ENCODE assay signal across 25 cellular contexts in the genomic region with DNA sequence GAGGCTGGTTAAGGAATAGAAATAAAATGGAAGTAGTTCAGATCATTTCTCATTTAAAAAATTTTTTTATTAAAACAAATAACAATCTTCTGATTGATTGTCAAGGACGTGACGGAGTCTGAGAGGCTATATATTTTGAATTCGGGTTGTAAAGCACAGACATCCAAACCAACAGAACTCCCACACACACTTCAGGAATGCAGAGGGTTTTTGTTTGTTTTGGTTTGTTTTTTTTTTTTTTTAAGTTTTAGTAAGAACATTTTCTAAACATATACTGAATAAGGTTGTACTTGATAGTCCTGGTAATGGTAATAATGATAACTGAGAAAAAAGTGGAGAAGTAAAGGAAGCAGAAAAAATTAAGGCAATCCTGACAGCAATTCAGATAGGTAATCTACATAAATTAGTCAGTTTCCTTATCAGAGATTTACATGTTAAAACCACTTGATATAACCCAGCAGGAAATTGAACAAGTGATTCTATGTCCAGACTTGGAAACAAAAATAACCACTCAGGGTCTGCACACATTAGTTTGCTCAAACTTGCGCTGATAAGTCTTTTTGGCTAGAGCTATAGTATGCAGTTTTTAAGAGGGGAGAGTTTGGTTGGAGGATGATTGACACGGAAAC. TPM values are rescaled to one million over a fixed set of nuclear protein-coding genes. Genes with fewer than 3 reads are reported as not detected.
DNase-seq lines count a peak whose midpoint lies in the region; ATAC-seq, FAIRE-seq and TF ChIP-seq lines count a peak whose summit lies in the region.
"Had no signal": no experiment of that assay in that cellular context is flagged by ENCODE, and none has a peak within 500 bp of the region (broad histone marks: within the 10 kb centered on the region; RNA-seq: fewer than 3 reads in every experiment).

No MANE protein-coding gene starts in this region.

- peaks cover 3% of the 10 kb centered on the region for H3K9me1 ChIP-seq in K562 (ENCODE audit: control insufficient read depth, insufficient read depth, low read length)

- H3K79me2 ChIP-seq in K562 (ENCODE audit: control insufficient read depth, insufficient read depth, low read length), result no peaks in the 10 kb centered on the region

- no peak overlapping the region for H3K4me2 ChIP-seq in K562 (ENCODE audit: insufficient read depth, low read length)

- H3K4me1 ChIP-seq in left ventricle myocardium inferior (peaks cover 75% of the 10 kb centered on the region), K562 (replicated peaks in 1 of 2; ENCODE audit: control insufficient read depth in 2 of 2, insufficient read depth in 2 of 2, low read length in 2 of 2) (peaks cover 8 to 55% of the 10 kb centered on the region in 2 experiments), thyroid gland (peaks cover 61 to 78% of the 10 kb centered on the region in 2 donors)

- ATAC-seq in left cardiac atrium (no peak), K562 (no peak)
- ATAC-seq: activated naive CD8-positive, alpha-beta T cell treated with anti-CD3 and anti-CD28 coated beads, Interleukin-2, amount 50 U/mL, for 24 hours; effector memory CD8-positive, alpha-beta T cell; naive thymus-derived CD4-positive, alpha-beta T cell; pancreas; sciatic nerve; stimulated activated memory B cell treated with anti-CD40 and anti-IgM and Interleukin-4, amounts not matched to agents 10 μg/mL and 1 μg/mL and 100 μg/mL, for 72 hours; T-helper 17 cell had no signal

- TF ChIP-seq EP300 in K562 (IDR thresholded peaks at IDR 0.05; ENCODE audit: low read length), result no peak

- H3K36me3 ChIP-seq in left ventricle myocardium inferior (no peaks in the 10 kb centered on the region), K562 (ENCODE audit: control insufficient read depth, insufficient read depth, low read length) (no peaks in the 10 kb centered on the region), thyroid gland (no peaks in the 10 kb centered on the region)
- H3K36me3 ChIP-seq: pancreas had no signal

- H3K4me3 ChIP-seq in left ventricle myocardium inferior (no peak overlapping the region), K562 (no peak overlapping the region), thyroid gland (replicated peaks in 1 of 3) (no peak overlapping the region)
- H3K4me3 ChIP-seq: pancreas, testis had no signal

- BruUV-seq in K562 (replicated peaks; lab: Mats Ljungman, UMichigan), result no TSS peak

- WGBS in K562 (ENCODE audit: insufficient coverage, low coverage, missing lambda C conversion rate), result 62% methylated on average over 5 of the region's 5 CpGs
- WGBS in thyroid gland, 2 donors, result 75 to 81% methylated on average over 5 of the region's 5 CpGs

- H3K27ac ChIP-seq in left ventricle myocardium inferior (replicated peaks) (peak overlapping the region; percentile 96), K562 (ENCODE audit: extremely low read depth, low read depth, low read length) (no peak overlapping the region), thyroid gland (peak overlapping the region in 2 of 3 donors; percentile 94 to 99)
- H3K27ac ChIP-seq: testis had no signal

- no peak for DNase-seq in left ventricle myocardium inferior
- no peak for DNase-seq in left cardiac atrium
- DNase-seq in K562 (ENCODE audit: extremely low read depth in 1 of 4, low spot score in 3 of 4), result no peak
- peak; percentile 56 for DNase-seq in iris pigment epithelial cell (ENCODE audit: low read depth)
- DNase-seq in thyroid gland, result no peak
- no peak for DNase-seq in G401 (ENCODE audit: low spot score)
- DNase-seq in HTR-8/SVneo (ENCODE audit: insufficient read length, low spot score), result no peak
- no peak for DNase-seq in NK-92 treated with Interleukin-12 subunit alpha and Interleukin-12 subunit beta, amount 100 ng/mL, for 24 hours (lab: John Stamatoyannopoulos, UW)
- DNase-seq: ACHN; activated effector memory CD4-positive, alpha-beta T cell treated with anti-CD3 and anti-CD28 coated beads, Interleukin-2, amount 50 U/mL, for 16 hours; activated naive CD8-positive, alpha-beta T cell treated with anti-CD3 and anti-CD28 coated beads, Interleukin-2, amount 50 U/mL, for 24 hours; C1 segment of cervical spinal cord; cerebellar nuclear complex; effector memory CD8-positive, alpha-beta T cell; head of caudate nucleus; immature natural killer cell; naive thymus-derived CD4-positive, alpha-beta T cell; NCI-H748 treated with DMSO at 0.1 percent for 48 hours; pancreas; T-helper 17 cell; testis had no signal

- POLR2A ChIA-PET in K562 (lab: Yijun Ruan, JAX), result interaction anchor here (0.7 kb wide), 1 partner anchor 61 kb away, joined by 3 read pairs; no protein-coding TSS in a partner anchor

- in situ Hi-C loops in K562 (cut with MboI) (no loop called here), G401 (cut with HindIII; ENCODE audit: low sequenced_read_pairs) (no loop called here)

- TF ChIP-seq CTCF in left ventricle myocardium inferior (IDR thresholded peaks at IDR 0.05; ENCODE audit: borderline replicate concordance) (no peak), K562 (IDR thresholded peaks at IDR 0.05 in 2 of 3, conservative IDR thresholded peaks at IDR 0.05 in 1 of 3; ENCODE audit: insufficient read depth in 2 of 3, low read depth in 1 of 3, low read length in 3 of 3) (no peak), thyroid gland (IDR thresholded peaks at IDR 0.05) (no peak)

- no peak for TF ChIP-seq RAD21 in K562 (CRISPR knock-in tag; conservative IDR thresholded peaks at IDR 0.05 in 1 of 2, IDR thresholded peaks at IDR 0.05 in 1 of 2)

- H2AFZ ChIP-seq in K562 (ENCODE audit: low read depth, low read length), result no peak overlapping the region

- TF ChIP-seq POLR2A in K562 (conservative IDR thresholded peaks at IDR 0.05) (no peak), thyroid gland (IDR thresholded peaks at IDR 0.05) (no peak)

- CTCF ChIA-PET in K562 (lab: Yijun Ruan, JAX; ENCODE audit: low intra/inter-chr PET ratio), result no interaction called here

- no peak overlapping the region for H3K9ac ChIP-seq in K562 (ENCODE audit: insufficient read depth in 1 of 2, low read depth in 2 of 2, low read length in 2 of 2)

- H3K9me3 ChIP-seq in left ventricle myocardium inferior (replicated peaks) (no peaks in the 10 kb centered on the region), K562 (replicated peaks; ENCODE audit: control insufficient read depth, insufficient read depth, low read depth, low read length) (no peaks in the 10 kb centered on the region), thyroid gland (no peaks in the 10 kb centered on the region)
- H3K9me3 ChIP-seq: pancreas, testis had no signal

- no peaks in the 10 kb centered on the region for H3K27me3 ChIP-seq in left ventricle myocardium inferior (ENCODE audit: low read depth)
- H3K27me3 ChIP-seq in K562 (ENCODE audit: control insufficient read depth in 2 of 2, insufficient read depth in 2 of 2, low read length in 2 of 2), result peaks cover 3 to 17% of the 10 kb centered on the region in 2 experiments; a peak in 2 of 5 replicates
- H3K27me3 ChIP-seq in thyroid gland, result no peaks in the 10 kb centered on the region
- H3K27me3 ChIP-seq: testis had no signal

- intact Hi-C loops in left ventricle myocardium inferior (cut with micrococcal nuclease) (loop anchor here (10.0 kb wide), 1 partner anchor 86 kb away; no protein-coding TSS in a partner anchor), left cardiac atrium (cut with DNase I) (no loop called here), K562 (cut with micrococcal nuclease) (loop anchor here (5.0 kb wide), 1 partner anchor 88 kb away; no protein-coding TSS in a partner anchor), thyroid gland (cut with DNase I) (no loop called here)

- FAIRE-seq in K562 (lab: Jason Lieb, UNC) (no peak), HTR-8/SVneo (lab: Jason Lieb, UNC) (no peak)
- FAIRE-seq: pancreas had no signal

- no peaks in the 10 kb centered on the region for H4K20me1 ChIP-seq in K562 (replicated peaks; ENCODE audit: control insufficient read depth, insufficient read depth, low read length)

TF ChIP-seq in K562, 482 proteins besides CTCF, POLR2A, EP300 and RAD21 (continues in another document):
- TF ChIP-seq ESRRA (IDR thresholded peaks at IDR 0.05; ENCODE audit: borderline replicate concordance, low read depth) (no peak), ZFP1 (CRISPR knock-in tag; IDR thresholded peaks at IDR 0.05) (no peak), TRIM24 (IDR thresholded peaks at IDR 0.05) (no peak)
- TF ChIP-seq, protein P1, sequence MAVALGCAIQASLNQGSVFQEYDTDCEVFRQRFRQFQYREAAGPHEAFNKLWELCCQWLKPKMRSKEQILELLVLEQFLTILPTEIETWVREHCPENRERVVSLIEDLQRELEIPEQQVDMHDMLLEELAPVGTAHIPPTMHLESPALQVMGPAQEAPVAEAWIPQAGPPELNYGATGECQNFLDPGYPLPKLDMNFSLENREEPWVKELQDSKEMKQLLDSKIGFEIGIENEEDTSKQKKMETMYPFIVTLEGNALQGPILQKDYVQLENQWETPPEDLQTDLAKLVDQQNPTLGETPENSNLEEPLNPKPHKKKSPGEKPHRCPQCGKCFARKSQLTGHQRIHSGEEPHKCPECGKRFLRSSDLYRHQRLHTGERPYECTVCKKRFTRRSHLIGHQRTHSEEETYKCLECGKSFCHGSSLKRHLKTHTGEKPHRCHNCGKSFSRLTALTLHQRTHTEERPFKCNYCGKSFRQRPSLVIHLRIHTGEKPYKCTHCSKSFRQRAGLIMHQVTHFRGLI (CRISPR knock-in tag; IDR thresholded peaks at IDR 0.05), result peak; percentile 38; the same call in 1 of the 2 replicates

RNA-seq across cellular contexts. Expression of a gene that starts 51.5 kb away (rescaled TPM):
- total RNA-seq in left ventricle myocardium inferior (not detected), left cardiac atrium (not detected), K562 (2014; rRNA removed) (not detected in 2 replicates), K562 (2014; rRNA removed; fragmentation: Illumina TruSeq; extraction: Trizol) (not detected in 2 replicates), K562 (2015; rRNA removed; fragmentation: Illumina TruSeq; extraction: Trizol) (not detected in 2 replicates), K562 (2021) (not detected in 2 replicates), thyroid gland (not detected)
- not detected in 2 replicates for total RNA-seq in K562 (2011; cell fraction: chromatin; rRNA removed; ENCODE audit: low replicate concordance)
- total RNA-seq in K562 (2011; cell fraction: nucleolus; rRNA removed), result not detected in 2 replicates
- total RNA-seq in K562 (2011; cell fraction: nucleoplasm; rRNA removed), result not detected in 2 replicates
- polyA plus RNA-seq in K562 (2011; rRNA removed) (not detected in 2 replicates), K562 (2014; fragmentation: Illumina TruSeq; extraction: Trizol) (not detected in 2 replicates), K562 (2014; fragmentation: Nextera tagmentation; extraction: Ambion mirVana) (not detected), K562 (2014; rRNA removed) (not detected in 2 replicates)
- not detected in 2 replicates for polyA plus RNA-seq in K562 (2011; cell fraction: cytosol; rRNA removed)
- polyA plus RNA-seq in K562 (2011; cell fraction: nucleus; rRNA removed), result not detected in 2 replicates
- polyA plus RNA-seq in K562 (2012), result not detected in 2 replicates
- polyA minus RNA-seq in K562 (2011; rRNA and poly(A)+ RNA removed), result not detected in 2 replicates
- not detected in 2 replicates for polyA minus RNA-seq in K562 (2011; cell fraction: cytosol; rRNA and poly(A)+ RNA removed)
- polyA minus RNA-seq in K562 (2011; cell fraction: nucleus; rRNA and poly(A)+ RNA removed), result not detected in 2 replicates
- 0.03 TPM in 1 of 2 replicates, not detected in the other for total RNA-seq in G401 (2014; rRNA removed; shearing (Covaris generic))
- total RNA-seq: naive thymus-derived CD4-positive, alpha-beta T cell; OCI-LY7; pancreas; sciatic nerve; SK-MEL-5; T-helper 17 cell had no signal
- polyA plus RNA-seq: immature natural killer cell; naive thymus-derived CD4-positive, alpha-beta T cell; pancreas had no signal

Comparison
In these comparisons a context has a peak if more than half of its experiments do, and no peak if none do; other contexts are left out.
1. intact Hi-C loops: an anchor here in left ventricle myocardium inferior (10.0 kb wide) and K562 (5.0 kb wide); none called in left cardiac atrium and thyroid gland.